Comparison of ENCODE assay signal across 10 cellular contexts in the genomic region with DNA sequence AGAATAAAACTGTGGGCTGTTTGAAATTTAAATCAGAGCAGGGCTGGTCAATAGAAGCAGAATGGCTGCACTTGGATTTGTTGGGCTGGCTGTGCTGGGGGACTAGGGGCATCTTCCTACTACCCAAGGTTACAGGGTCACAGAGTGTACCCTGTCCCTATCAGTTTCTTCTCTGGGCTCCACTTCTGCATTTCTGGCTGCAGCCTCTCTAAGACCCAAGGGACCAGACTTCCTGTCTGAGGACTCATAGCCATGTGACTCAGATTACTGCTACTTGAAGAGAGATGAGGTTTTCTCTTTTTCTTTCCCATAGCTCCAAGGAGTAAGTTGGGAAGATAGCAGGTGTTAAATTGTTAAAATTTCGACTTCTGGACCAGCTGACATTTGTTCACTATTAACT.
A peak's percentile ranks its signal among the peaks of the same experiment; 100 is the strongest.
DNase-seq lines count a peak whose midpoint lies in the region; ATAC-seq and TF ChIP-seq lines count a peak whose summit lies in the region.
"Had no signal": no experiment of that assay in that cellular context is flagged by ENCODE, and none has a peak within 500 bp of the region (broad histone marks: within the 10 kb centered on the region; RNA-seq: fewer than 3 reads in every experiment).

No MANE protein-coding gene starts in this region.

- no peaks in the 10 kb centered on the region for H3K9me2 ChIP-seq in hepatocyte (replicated peaks; ENCODE audit: insufficient read depth)

- no peaks in the 10 kb centered on the region for H3K23me2 ChIP-seq in H9 (ENCODE audit: insufficient read length, low read depth, low read length, poor library complexity, severe bottlenecking)

- H4K5ac ChIP-seq in H9 (ENCODE audit: insufficient read length, low read depth, low read length): no peak overlapping the region

- H3K56ac ChIP-seq in H9 (ENCODE audit: insufficient read length, low read depth, low read length): no peak overlapping the region

- no peak overlapping the region for H3K27ac Mint-ChIP-seq in H9

- H4K20me1 ChIP-seq in hepatocyte (ENCODE audit: insufficient read depth, poor library complexity, severe bottlenecking) (no peaks in the 10 kb centered on the region), H9 (ENCODE audit: control insufficient read depth, insufficient read depth, insufficient read length) (no peaks in the 10 kb centered on the region)

- H3K18ac ChIP-seq in H9 (ENCODE audit: insufficient read length, low read depth, low read length): no peak overlapping the region

- H3K27me3 ChIP-seq in hepatocyte: no peaks in the 10 kb centered on the region
- H3K27me3 ChIP-seq in H9 (ENCODE audit: insufficient read depth, low read length): no peaks in the 10 kb centered on the region

- no peaks in the 10 kb centered on the region for H3K36me3 Mint-ChIP-seq in H9 (ENCODE audit: insufficient read depth in 1 of 3, low read depth in 3 of 3)

- no peak overlapping the region for H3K4ac ChIP-seq in H9 (ENCODE audit: low read depth, low read length)

- no peak overlapping the region for H2BK12ac ChIP-seq in H9 (ENCODE audit: insufficient read length, low read depth, low read length)

- no peak overlapping the region for H3K27ac ChIP-seq in hepatocyte
- H3K27ac ChIP-seq in H9 (ENCODE audit: insufficient read length, low read depth, low read length): no peak overlapping the region

- H3K4me1 ChIP-seq in hepatocyte (ENCODE audit: insufficient read depth) (no peaks in the 10 kb centered on the region), H9 (ENCODE audit: insufficient read depth, low read length) (no peaks in the 10 kb centered on the region; the same call in 1 of the 2 replicates)

- no peaks in the 10 kb centered on the region for H3K79me1 ChIP-seq in H9 (ENCODE audit: insufficient read depth, low read depth, low read length, poor library complexity, severe bottlenecking)

- H3K79me2 ChIP-seq in hepatocyte: no peaks in the 10 kb centered on the region
- no peaks in the 10 kb centered on the region for H3K79me2 ChIP-seq in H9 (ENCODE audit: insufficient read depth, low read length)

- H4K91ac ChIP-seq in H9 (ENCODE audit: insufficient read length, low read depth, low read length): no peak overlapping the region

- ATAC-seq in GM18508 (IDR thresholded peaks at IDR 0.05; ENCODE audit: insufficient read depth, unreplicated experiment): peak; percentile 79
- ATAC-seq in GM21619 (IDR thresholded peaks at IDR 0.05; ENCODE audit: unreplicated experiment): peak; percentile 98
- ATAC-seq in HG03565 (IDR thresholded peaks at IDR 0.05; ENCODE audit: unreplicated experiment): peak; percentile 97
- ATAC-seq: left colon had no signal

- H3K4me2 ChIP-seq in hepatocyte: no peak overlapping the region
- H3K4me2 ChIP-seq in H9 (ENCODE audit: insufficient read depth, insufficient read length, low read length): no peak overlapping the region

- peaks cover 0 to 5% of the 10 kb centered on the region in 2 experiments; a peak in 2 of 4 replicates for H3K4me1 Mint-ChIP-seq in H9

- no peak overlapping the region for H3T11ph ChIP-seq in H9 (ENCODE audit: low read length)

- H3K27me3 Mint-ChIP-seq in H9 (ENCODE audit: low read depth): no peaks in the 10 kb centered on the region

- H3K9me3 Mint-ChIP-seq in H9: no peaks in the 10 kb centered on the region; a peak in 1 of 5 replicates

- DNase-seq in hepatocyte (ENCODE audit: low spot score): peak; percentile 8
- no peak for DNase-seq in SHP77 treated with DMSO at 0.1 percent for 48 hours (lab: John Stamatoyannopoulos, UW)
- DNase-seq in iPS-NIHi7 (ENCODE audit: extremely low spot score): no peak
- DNase-seq in T1000 (lab: John Stamatoyannopoulos, UW): no peak
- no peak for DNase-seq in H9
- DNase-seq: activated CD4-positive, alpha-beta T cell treated with anti-CD3 and anti-CD28 coated beads for 1 hour had no signal

- no peak overlapping the region for H2BK20ac ChIP-seq in H9 (ENCODE audit: low read depth, low read length, poor library complexity, severe bottlenecking)

- no peak overlapping the region for H2BK15ac ChIP-seq in H9 (ENCODE audit: low read depth, low read length)

- H3K9me3 ChIP-seq in hepatocyte (ENCODE audit: low read depth) (no peaks in the 10 kb centered on the region), H9 (ENCODE audit: control insufficient read depth, low read depth, low read length) (no peaks in the 10 kb centered on the region)

- no peaks in the 10 kb centered on the region for H3K36me3 ChIP-seq in hepatocyte (replicated peaks; ENCODE audit: insufficient read depth, low read depth)

- no peak overlapping the region for H2BK5ac ChIP-seq in H9 (ENCODE audit: insufficient read length, low read length)

- H4K8ac ChIP-seq in H9 (replicated peaks; ENCODE audit: insufficient read length, low read depth, low read length): no peak overlapping the region

- H2AFZ ChIP-seq in hepatocyte (no peak overlapping the region), H9 (ENCODE audit: low read length) (no peak overlapping the region)

- H3K4me3 Mint-ChIP-seq in H9: no peak overlapping the region

- no peak overlapping the region for H3K14ac ChIP-seq in H9 (ENCODE audit: insufficient read depth, low read length)

- TF ChIP-seq CTCF in hepatocyte (IDR thresholded peaks at IDR 0.05; ENCODE audit: poor library complexity) (no peak), H9 (conservative IDR thresholded peaks at IDR 0.05) (no peak)

- no peak overlapping the region for H3K9ac ChIP-seq in H9 (ENCODE audit: extremely low read depth, insufficient read length, low read length)

- H2AK5ac ChIP-seq in H9 (ENCODE audit: insufficient read length, low read length): no peak overlapping the region

- no peak overlapping the region for H3K23ac ChIP-seq in H9 (ENCODE audit: insufficient read length, low read depth, low read length)

- H2BK120ac ChIP-seq in H9 (ENCODE audit: low read depth, low read length, poor library complexity, severe bottlenecking): no peak overlapping the region

- 50% methylated on average over 1 of the region's 1 CpG for WGBS in hepatocyte (ENCODE audit: low lambda C conversion rate, missing lambda C conversion rate)
- no CpG with 5 or more reads among the region's 1 CpG for WGBS in H9 (ENCODE audit: extremely low coverage, insufficient read length, low lambda C conversion rate)

- H3K4me3 ChIP-seq in hepatocyte: no peak overlapping the region
